In the genomic region with DNA sequence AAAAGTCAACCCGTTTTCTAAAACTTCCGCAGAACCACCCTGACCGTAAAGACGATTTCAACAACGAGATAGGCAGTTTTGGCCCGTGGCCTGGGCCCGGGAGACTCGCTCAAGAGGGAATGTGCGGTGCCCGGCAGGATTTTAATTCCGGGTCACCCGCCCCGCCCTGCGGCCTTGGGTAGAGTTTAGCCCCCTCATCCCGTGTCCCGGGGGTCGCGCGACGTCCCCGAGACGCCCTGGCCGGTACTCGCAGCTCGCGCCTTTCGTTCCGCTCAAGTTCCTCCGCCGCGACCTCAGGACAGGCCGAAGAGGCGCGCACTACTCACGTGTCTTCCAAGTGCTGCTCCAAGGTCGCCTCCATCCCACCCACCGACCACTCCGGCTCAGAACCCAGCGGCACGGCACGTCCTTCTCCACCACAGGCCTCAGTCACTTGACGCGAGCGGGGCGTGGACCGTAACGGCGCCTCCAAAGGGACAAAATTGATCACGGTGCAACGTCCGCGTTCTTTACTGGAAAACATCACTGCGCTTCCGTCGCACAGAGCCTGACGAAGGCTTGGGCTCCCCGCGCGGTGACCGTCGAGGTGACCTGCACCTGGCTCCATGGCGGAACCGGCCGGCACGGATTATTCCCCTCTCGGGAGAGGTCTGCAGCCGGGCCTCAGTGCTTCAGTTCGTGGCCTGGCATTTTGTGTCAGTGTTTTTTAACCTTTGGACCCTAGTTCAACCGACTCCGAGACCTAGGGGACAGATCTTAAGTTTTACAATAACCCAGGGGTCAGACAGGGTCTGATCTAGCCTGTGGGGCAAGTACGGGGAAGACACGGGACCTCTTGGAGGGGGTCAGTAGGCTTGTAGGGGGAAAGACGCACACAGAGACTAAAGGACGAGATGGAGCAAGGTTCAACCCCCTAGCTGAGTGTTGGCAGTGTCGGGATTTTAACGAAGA, we compare ENCODE assay signal across 1 cellular context.
TF ChIP-seq lines count a peak whose summit lies in the region.

TSS of gene LAMTOR5 (minus strand) at position 435 of the 951 bp plus-strand sequence. CDS start at position 361, 74 bp downstream.

TF ChIP-seq in GM12878, 131 proteins besides CTCF, POLR2A, EP300 and RAD21 (continued from another document and continues in another):
- TF ChIP-seq, protein P1, sequence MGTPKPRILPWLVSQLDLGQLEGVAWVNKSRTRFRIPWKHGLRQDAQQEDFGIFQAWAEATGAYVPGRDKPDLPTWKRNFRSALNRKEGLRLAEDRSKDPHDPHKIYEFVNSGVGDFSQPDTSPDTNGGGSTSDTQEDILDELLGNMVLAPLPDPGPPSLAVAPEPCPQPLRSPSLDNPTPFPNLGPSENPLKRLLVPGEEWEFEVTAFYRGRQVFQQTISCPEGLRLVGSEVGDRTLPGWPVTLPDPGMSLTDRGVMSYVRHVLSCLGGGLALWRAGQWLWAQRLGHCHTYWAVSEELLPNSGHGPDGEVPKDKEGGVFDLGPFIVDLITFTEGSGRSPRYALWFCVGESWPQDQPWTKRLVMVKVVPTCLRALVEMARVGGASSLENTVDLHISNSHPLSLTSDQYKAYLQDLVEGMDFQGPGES (IDR thresholded peaks at IDR 0.05), result no peak
- TF ChIP-seq ETV6 (conservative IDR thresholded peaks at IDR 0.05 in 1 of 2, IDR thresholded peaks at IDR 0.05 in 1 of 2; ENCODE audit: borderline replicate concordance in 1 of 2, low read depth in 1 of 2), result no peak
- TF ChIP-seq, protein P2, sequence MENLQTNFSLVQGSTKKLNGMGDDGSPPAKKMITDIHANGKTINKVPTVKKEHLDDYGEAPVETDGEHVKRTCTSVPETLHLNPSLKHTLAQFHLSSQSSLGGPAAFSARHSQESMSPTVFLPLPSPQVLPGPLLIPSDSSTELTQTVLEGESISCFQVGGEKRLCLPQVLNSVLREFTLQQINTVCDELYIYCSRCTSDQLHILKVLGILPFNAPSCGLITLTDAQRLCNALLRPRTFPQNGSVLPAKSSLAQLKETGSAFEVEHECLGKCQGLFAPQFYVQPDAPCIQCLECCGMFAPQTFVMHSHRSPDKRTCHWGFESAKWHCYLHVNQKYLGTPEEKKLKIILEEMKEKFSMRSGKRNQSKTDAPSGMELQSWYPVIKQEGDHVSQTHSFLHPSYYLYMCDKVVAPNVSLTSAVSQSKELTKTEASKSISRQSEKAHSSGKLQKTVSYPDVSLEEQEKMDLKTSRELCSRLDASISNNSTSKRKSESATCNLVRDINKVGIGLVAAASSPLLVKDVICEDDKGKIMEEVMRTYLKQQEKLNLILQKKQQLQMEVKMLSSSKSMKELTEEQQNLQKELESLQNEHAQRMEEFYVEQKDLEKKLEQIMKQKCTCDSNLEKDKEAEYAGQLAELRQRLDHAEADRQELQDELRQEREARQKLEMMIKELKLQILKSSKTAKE (IDR thresholded peaks at IDR 0.05; ENCODE audit: low read depth, poor library complexity, severe bottlenecking), result no peak
- TF ChIP-seq RB1 (IDR thresholded peaks at IDR 0.05; ENCODE audit: borderline replicate concordance), result peak; percentile 61; the same call in 1 of the 2 replicates
- TF ChIP-seq HSF1 (IDR thresholded peaks at IDR 0.05; ENCODE audit: low read depth, low read length), result no peak
- no peak for TF ChIP-seq BMI1 (IDR thresholded peaks at IDR 0.05; ENCODE audit: borderline replicate concordance)
- peak; percentile 64 for TF ChIP-seq E2F8 (IDR thresholded peaks at IDR 0.05; ENCODE audit: low read depth, partially characterized antibody)
- TF ChIP-seq BACH1 (IDR thresholded peaks at IDR 0.05; ENCODE audit: borderline replicate concordance), result peak; percentile 79; the same call in 1 of the 2 replicates
- no peak for TF ChIP-seq KAT2A (conservative IDR thresholded peaks at IDR 0.05; ENCODE audit: control insufficient read depth, low read depth, low read length)
- peak; percentile 80; the same call in 1 of the 2 replicates for TF ChIP-seq CHD2 (IDR thresholded peaks at IDR 0.05; ENCODE audit: borderline replicate concordance, low read depth, low read length)
- TF ChIP-seq RELA (IDR thresholded peaks at IDR 0.05; ENCODE audit: borderline replicate concordance, partially characterized antibody), result peak; percentile 60
- TF ChIP-seq PBX3 (IDR thresholded peaks at IDR 0.05; ENCODE audit: insufficient replicate concordance, low read depth, low read length), result no peak
- TF ChIP-seq NR2C1 (IDR thresholded peaks at IDR 0.05), result peak; percentile 84
- TF ChIP-seq, protein P3, sequence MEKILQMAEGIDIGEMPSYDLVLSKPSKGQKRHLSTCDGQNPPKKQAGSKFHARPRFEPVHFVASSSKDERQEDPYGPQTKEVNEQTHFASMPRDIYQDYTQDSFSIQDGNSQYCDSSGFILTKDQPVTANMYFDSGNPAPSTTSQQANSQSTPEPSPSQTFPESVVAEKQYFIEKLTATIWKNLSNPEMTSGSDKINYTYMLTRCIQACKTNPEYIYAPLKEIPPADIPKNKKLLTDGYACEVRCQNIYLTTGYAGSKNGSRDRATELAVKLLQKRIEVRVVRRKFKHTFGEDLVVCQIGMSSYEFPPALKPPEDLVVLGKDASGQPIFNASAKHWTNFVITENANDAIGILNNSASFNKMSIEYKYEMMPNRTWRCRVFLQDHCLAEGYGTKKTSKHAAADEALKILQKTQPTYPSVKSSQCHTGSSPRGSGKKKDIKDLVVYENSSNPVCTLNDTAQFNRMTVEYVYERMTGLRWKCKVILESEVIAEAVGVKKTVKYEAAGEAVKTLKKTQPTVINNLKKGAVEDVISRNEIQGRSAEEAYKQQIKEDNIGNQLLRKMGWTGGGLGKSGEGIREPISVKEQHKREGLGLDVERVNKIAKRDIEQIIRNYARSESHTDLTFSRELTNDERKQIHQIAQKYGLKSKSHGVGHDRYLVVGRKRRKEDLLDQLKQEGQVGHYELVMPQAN (conservative IDR thresholded peaks at IDR 0.05), result peak; percentile 84; the same call in 1 of the 2 replicates
- no peak for TF ChIP-seq BRCA1 (IDR thresholded peaks at IDR 0.05; ENCODE audit: low read depth, low read length)
- TF ChIP-seq, protein P4, sequence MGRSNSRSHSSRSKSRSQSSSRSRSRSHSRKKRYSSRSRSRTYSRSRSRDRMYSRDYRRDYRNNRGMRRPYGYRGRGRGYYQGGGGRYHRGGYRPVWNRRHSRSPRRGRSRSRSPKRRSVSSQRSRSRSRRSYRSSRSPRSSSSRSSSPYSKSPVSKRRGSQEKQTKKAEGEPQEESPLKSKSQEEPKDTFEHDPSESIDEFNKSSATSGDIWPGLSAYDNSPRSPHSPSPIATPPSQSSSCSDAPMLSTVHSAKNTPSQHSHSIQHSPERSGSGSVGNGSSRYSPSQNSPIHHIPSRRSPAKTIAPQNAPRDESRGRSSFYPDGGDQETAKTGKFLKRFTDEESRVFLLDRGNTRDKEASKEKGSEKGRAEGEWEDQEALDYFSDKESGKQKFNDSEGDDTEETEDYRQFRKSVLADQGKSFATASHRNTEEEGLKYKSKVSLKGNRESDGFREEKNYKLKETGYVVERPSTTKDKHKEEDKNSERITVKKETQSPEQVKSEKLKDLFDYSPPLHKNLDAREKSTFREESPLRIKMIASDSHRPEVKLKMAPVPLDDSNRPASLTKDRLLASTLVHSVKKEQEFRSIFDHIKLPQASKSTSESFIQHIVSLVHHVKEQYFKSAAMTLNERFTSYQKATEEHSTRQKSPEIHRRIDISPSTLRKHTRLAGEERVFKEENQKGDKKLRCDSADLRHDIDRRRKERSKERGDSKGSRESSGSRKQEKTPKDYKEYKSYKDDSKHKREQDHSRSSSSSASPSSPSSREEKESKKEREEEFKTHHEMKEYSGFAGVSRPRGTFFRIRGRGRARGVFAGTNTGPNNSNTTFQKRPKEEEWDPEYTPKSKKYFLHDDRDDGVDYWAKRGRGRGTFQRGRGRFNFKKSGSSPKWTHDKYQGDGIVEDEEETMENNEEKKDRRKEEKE (IDR thresholded peaks at IDR 0.05), result no peak
- TF ChIP-seq HCFC1 (IDR thresholded peaks at IDR 0.05; ENCODE audit: low read length), result peak; percentile 81
- no peak for TF ChIP-seq CEBPZ (IDR thresholded peaks at IDR 0.05; ENCODE audit: low read depth, low read length)
- peak; percentile 73 for TF ChIP-seq MYC (IDR thresholded peaks at IDR 0.05; ENCODE audit: insufficient read depth, insufficient read length, insufficient replicate concordance, low read length, severe bottlenecking)
- peak; percentile 91 for TF ChIP-seq POLR2AphosphoS5 (IDR thresholded peaks at IDR 0.05; ENCODE audit: low read length)
- TF ChIP-seq NRF1 (conservative IDR thresholded peaks at IDR 0.05; ENCODE audit: low read depth, low read length), result no peak
- TF ChIP-seq ZNF24 (IDR thresholded peaks at IDR 0.05), result peak; percentile 73
- no peak for TF ChIP-seq CHD4 (IDR thresholded peaks at IDR 0.05)
- peak; percentile 92 for TF ChIP-seq IKZF1 (conservative IDR thresholded peaks at IDR 0.05)
- TF ChIP-seq SMAD1 (IDR thresholded peaks at IDR 0.05; ENCODE audit: low read depth, partially characterized antibody), result no peak
